Comparison of ENCODE assay signal across 8 cellular contexts in the genomic region with DNA sequence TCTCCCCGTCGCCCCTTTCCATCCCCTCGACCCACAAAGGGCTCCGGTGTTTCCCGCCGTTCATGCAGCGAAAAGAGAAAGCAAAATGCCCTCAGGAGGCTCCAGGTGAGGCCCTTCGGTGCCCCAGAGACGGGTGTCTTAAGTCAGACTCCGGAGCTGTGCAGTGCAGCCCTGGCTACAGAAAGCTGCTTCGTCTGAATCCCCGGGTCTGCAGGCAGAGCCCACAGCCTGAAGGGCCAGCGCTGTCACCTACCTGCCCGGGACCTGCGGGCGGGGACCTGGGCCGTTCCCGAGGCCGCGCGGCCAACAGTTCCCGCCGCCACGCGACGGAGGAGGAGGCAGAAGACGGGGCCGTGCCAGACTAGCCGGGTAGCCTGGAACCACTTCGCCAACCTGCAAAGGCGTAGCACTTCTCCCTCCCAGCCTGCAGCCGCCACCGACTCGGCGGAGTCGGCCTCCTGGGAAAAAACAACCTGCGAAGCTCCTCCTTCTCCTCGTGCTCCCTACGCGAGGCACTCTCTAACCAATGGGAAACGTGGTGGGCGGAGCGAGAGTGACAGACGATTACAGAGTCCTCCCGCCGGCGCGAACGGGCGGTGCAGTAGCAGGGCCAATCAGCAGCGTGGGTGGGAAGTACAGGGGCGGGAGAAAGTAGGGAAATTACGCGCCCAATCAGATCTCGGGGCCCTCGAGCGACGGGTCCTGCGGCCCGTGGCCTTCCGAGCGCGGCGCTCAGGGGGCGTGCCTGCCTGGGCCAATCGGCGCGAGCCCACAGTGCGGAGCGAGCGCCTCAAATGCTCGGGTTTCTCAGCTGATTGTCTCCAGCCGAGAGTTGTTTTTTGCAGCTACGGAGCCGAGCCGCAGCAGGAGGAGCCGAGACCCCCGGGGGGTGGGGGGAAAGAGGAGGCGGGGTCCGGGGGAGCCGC. TPM values are rescaled to one million over a fixed set of nuclear protein-coding genes. Genes with fewer than 3 reads are reported as not detected.
A peak's percentile ranks its signal among the peaks of the same experiment; 100 is the strongest.
DNase-seq lines count a peak whose midpoint lies in the region; ATAC-seq and TF ChIP-seq lines count a peak whose summit lies in the region.

A gene with protein sequence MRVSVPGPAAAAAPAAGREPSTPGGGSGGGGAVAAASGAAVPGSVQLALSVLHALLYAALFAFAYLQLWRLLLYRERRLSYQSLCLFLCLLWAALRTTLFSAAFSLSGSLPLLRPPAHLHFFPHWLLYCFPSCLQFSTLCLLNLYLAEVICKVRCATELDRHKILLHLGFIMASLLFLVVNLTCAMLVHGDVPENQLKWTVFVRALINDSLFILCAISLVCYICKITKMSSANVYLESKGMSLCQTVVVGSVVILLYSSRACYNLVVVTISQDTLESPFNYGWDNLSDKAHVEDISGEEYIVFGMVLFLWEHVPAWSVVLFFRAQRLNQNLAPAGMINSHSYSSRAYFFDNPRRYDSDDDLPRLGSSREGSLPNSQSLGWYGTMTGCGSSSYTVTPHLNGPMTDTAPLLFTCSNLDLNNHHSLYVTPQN (plus strand): TSS at position 774 of the 926 bp plus-strand sequence. CDS start 312 bp downstream, outside the sequence.
A gene with protein sequence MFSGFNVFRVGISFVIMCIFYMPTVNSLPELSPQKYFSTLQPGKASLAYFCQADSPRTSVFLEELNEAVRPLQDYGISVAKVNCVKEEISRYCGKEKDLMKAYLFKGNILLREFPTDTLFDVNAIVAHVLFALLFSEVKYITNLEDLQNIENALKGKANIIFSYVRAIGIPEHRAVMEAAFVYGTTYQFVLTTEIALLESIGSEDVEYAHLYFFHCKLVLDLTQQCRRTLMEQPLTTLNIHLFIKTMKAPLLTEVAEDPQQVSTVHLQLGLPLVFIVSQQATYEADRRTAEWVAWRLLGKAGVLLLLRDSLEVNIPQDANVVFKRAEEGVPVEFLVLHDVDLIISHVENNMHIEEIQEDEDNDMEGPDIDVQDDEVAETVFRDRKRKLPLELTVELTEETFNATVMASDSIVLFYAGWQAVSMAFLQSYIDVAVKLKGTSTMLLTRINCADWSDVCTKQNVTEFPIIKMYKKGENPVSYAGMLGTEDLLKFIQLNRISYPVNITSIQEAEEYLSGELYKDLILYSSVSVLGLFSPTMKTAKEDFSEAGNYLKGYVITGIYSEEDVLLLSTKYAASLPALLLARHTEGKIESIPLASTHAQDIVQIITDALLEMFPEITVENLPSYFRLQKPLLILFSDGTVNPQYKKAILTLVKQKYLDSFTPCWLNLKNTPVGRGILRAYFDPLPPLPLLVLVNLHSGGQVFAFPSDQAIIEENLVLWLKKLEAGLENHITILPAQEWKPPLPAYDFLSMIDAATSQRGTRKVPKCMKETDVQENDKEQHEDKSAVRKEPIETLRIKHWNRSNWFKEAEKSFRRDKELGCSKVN (minus strand): TSS at position 443 of the 926 bp plus-strand sequence. CDS start 8,948 bp downstream, outside the sequence.

- H3K27me3 Mint-ChIP-seq in Calu3 (ENCODE audit: unreplicated experiment) (no peaks in the 10 kb centered on the region), endodermal cell (ENCODE audit: insufficient read depth) (peaks cover 6% of the 10 kb centered on the region)

- H3K36me3 Mint-ChIP-seq in Calu3 (ENCODE audit: insufficient read depth, unreplicated experiment) (peaks cover 29% of the 10 kb centered on the region), endodermal cell (ENCODE audit: low read depth) (peaks cover 7% of the 10 kb centered on the region)

- H3K27ac Mint-ChIP-seq in Calu3 (ENCODE audit: unreplicated experiment) (peak within 1 kb of the TSS; percentile 81), endodermal cell (peak within 1 kb of the TSS; percentile 93)

- H3K4me2 ChIP-seq in mesendoderm (ENCODE audit: low read length): peak within 1 kb of the TSS; percentile 100

- DNase-seq in Calu3 (peak; percentile 98), NT2/D1 (ENCODE audit: low read depth, low spot score) (peak; percentile 98), endodermal cell (peak; percentile 100), mesendoderm (peak; percentile 100)
- DNase-seq in activated CD8-positive, alpha-beta memory T cell treated with anti-CD3 and anti-CD28 coated beads, Interleukin-2, amount 50 U/mL, for 24 hours (ENCODE audit: extremely low read depth): peak; percentile 100
- peak; percentile 97 for DNase-seq in stimulated activated CD8-positive, alpha-beta memory T cell treated with anti-CD3 and anti-CD28 coated beads, Interleukin-12 subunit alpha, Interleukin-12 subunit beta, amount 100 ng/mL, for 4 hours (ENCODE audit: low read depth)

- no peak within 1 kb of the TSS for H4K8ac ChIP-seq in mesendoderm (ENCODE audit: low read depth, low read length)

- H3K4me1 ChIP-seq in HUES48 (ENCODE audit: control insufficient read depth, insufficient read depth, low read length) (peaks cover 18% of the 10 kb centered on the region; the same call in 1 of the 2 replicates), NT2/D1 (ENCODE audit: insufficient read depth, insufficient read length) (no peaks in the 10 kb centered on the region), endodermal cell (ENCODE audit: control insufficient read depth, insufficient read depth, low read length) (no peaks in the 10 kb centered on the region), mesendoderm (ENCODE audit: control insufficient read depth, low read depth, low read length) (peaks cover 1% of the 10 kb centered on the region)

- peak within 1 kb of the TSS; percentile 52 for H3K9ac ChIP-seq in HUES48 (ENCODE audit: low read depth, low read length)
- peak within 1 kb of the TSS; percentile 85 for H3K9ac ChIP-seq in NT2/D1 (ENCODE audit: insufficient read length, low read depth)
- peak within 1 kb of the TSS; percentile 70 for H3K9ac ChIP-seq in endodermal cell (ENCODE audit: extremely low read depth, low read length, poor library complexity, severe bottlenecking)
- H3K9ac ChIP-seq in mesendoderm (ENCODE audit: low read length): peak within 1 kb of the TSS; percentile 78

- H3K4me3 ChIP-seq in HUES48 (ENCODE audit: low read depth, low read length): peak within 1 kb of the TSS; percentile 91
- H3K4me3 ChIP-seq in NT2/D1 (ENCODE audit: insufficient read length, low read depth): peak within 1 kb of the TSS; percentile 80
- H3K4me3 ChIP-seq in endodermal cell (ENCODE audit: low read length): peak within 1 kb of the TSS; percentile 94
- peak within 1 kb of the TSS; percentile 75 for H3K4me3 ChIP-seq in mesendoderm (ENCODE audit: low read length)

- H3K36me3 ChIP-seq in HUES48 (ENCODE audit: control insufficient read depth, insufficient read depth, low read length): no peaks in the 10 kb centered on the region
- H3K36me3 ChIP-seq in NT2/D1 (ENCODE audit: insufficient read depth, insufficient read length, low read length): no peaks in the 10 kb centered on the region
- no peaks in the 10 kb centered on the region for H3K36me3 ChIP-seq in endodermal cell (ENCODE audit: control insufficient read depth, insufficient read depth, low read length)
- H3K36me3 ChIP-seq in mesendoderm (ENCODE audit: control insufficient read depth, insufficient read depth, low read length): no peaks in the 10 kb centered on the region

- no peak within 1 kb of the TSS for H3K4ac ChIP-seq in mesendoderm (ENCODE audit: low read depth, low read length)

- H2BK15ac ChIP-seq in mesendoderm (replicated peaks; ENCODE audit: low read depth): no peak within 1 kb of the TSS

- BruUV-seq in Calu3 (replicated peaks; lab: Mats Ljungman, UMichigan): no TSS peak

- H3K79me1 ChIP-seq in mesendoderm (ENCODE audit: low read length): peaks cover 2% of the 10 kb centered on the region

- no peak for TF ChIP-seq CTCF in Calu3 (IDR thresholded peaks at IDR 0.05; ENCODE audit: unreplicated experiment)
- no peak for TF ChIP-seq CTCF in endodermal cell (conservative IDR thresholded peaks at IDR 0.05)

- peaks cover 15% of the 10 kb centered on the region for H3K27me3 ChIP-seq in HUES48 (ENCODE audit: control insufficient read depth, insufficient read depth, low read length)
- peaks cover 4% of the 10 kb centered on the region for H3K27me3 ChIP-seq in NT2/D1 (ENCODE audit: insufficient read depth, insufficient read length)
- H3K27me3 ChIP-seq in endodermal cell (ENCODE audit: control insufficient read depth, insufficient read depth, low read length, poor library complexity, severe bottlenecking): peaks cover 10% of the 10 kb centered on the region
- H3K27me3 ChIP-seq in mesendoderm (ENCODE audit: insufficient read depth, low read length, poor library complexity): peaks cover 2% of the 10 kb centered on the region

- no peak within 1 kb of the TSS for H2BK120ac ChIP-seq in mesendoderm (ENCODE audit: low read depth, low read length)

- H3K27ac ChIP-seq in HUES48 (ENCODE audit: low read depth, low read length): peak within 1 kb of the TSS; percentile 78
- peak within 1 kb of the TSS; percentile 80 for H3K27ac ChIP-seq in endodermal cell (ENCODE audit: low read depth, low read length)
- peak within 1 kb of the TSS; percentile 78 for H3K27ac ChIP-seq in mesendoderm (ENCODE audit: low read depth, low read length)

- H3K4me1 Mint-ChIP-seq in Calu3 (ENCODE audit: low read depth, unreplicated experiment) (peaks cover 17% of the 10 kb centered on the region), endodermal cell (peaks cover 15% of the 10 kb centered on the region)

- no peaks in the 10 kb centered on the region for H3K9me3 Mint-ChIP-seq in Calu3 (ENCODE audit: low read depth, unreplicated experiment)
- no peaks in the 10 kb centered on the region for H3K9me3 Mint-ChIP-seq in endodermal cell

- H3K9me3 ChIP-seq in HUES48 (ENCODE audit: control insufficient read depth, insufficient read depth, low read length) (no peaks in the 10 kb centered on the region), NT2/D1 (ENCODE audit: insufficient read depth, low read length) (no peaks in the 10 kb centered on the region; the same call in 1 of the 2 replicates), endodermal cell (ENCODE audit: control insufficient read depth, low read length) (no peaks in the 10 kb centered on the region)

- no peak within 1 kb of the TSS for H2AK5ac ChIP-seq in mesendoderm (ENCODE audit: low read length)

- 0% methylated on average over 37 to 81 of the region's 81 CpGs for WGBS in endodermal cell (ENCODE audit: insufficient coverage in 1 of 2, insufficient read length in 1 of 2), 2 experiments
- WGBS in mesendoderm (ENCODE audit: extremely low coverage, insufficient coverage, low lambda C conversion rate): no CpG with 5 or more reads among the region's 81 CpGs

- intact Hi-C loops in Calu3 (cut with micrococcal nuclease; ENCODE audit: unreplicated experiment): loop anchor here (10.0 kb wide), 3 partner anchors 152 to 402 kb away; a partner anchor contains a TSS

- H3K56ac ChIP-seq in mesendoderm (ENCODE audit: low read length): peak within 1 kb of the TSS; percentile 90

- H3K4me3 Mint-ChIP-seq in Calu3 (ENCODE audit: low read depth, unreplicated experiment): peak within 1 kb of the TSS; percentile 93
- peak within 1 kb of the TSS; percentile 65 for H3K4me3 Mint-ChIP-seq in endodermal cell

- no peaks in the 10 kb centered on the region for H3K79me2 ChIP-seq in mesendoderm (ENCODE audit: control insufficient read depth, insufficient read depth, low read length)

- no peak within 1 kb of the TSS for H4K5ac ChIP-seq in mesendoderm (ENCODE audit: low read length)

- peak within 1 kb of the TSS; percentile 85 for H3K23ac ChIP-seq in mesendoderm (ENCODE audit: low read length)

- no peak within 1 kb of the TSS for H2BK5ac ChIP-seq in mesendoderm (ENCODE audit: low read length)

- ATAC-seq in GM21423 (IDR thresholded peaks at IDR 0.05; ENCODE audit: unreplicated experiment): peak; percentile 94

- CTCF ChIA-PET in Calu3 (lab: Charles Lee): interaction anchor here (1.0 to 1.5 kb wide), 2 partner anchors 9 to 67 kb away, joined by 3 to 7 read pairs; no protein-coding TSS in a partner anchor

- H3K18ac ChIP-seq in mesendoderm (ENCODE audit: low read length): peak within 1 kb of the TSS; percentile 7

RNA-seq across cellular contexts. Expression of the first gene that starts in this region (rescaled TPM):
- total RNA-seq in Calu3 (2022) (2.0 and 2.3 TPM in 2 replicates), endodermal cell (1 to 10 TPM; 8.8 to 9.3 TPM)
- 7.1 TPM for polyA plus RNA-seq in endodermal cell (2013, experiment 1 of 2)
- 8.2 TPM for polyA plus RNA-seq in endodermal cell (2013, experiment 2 of 2)
- polyA plus RNA-seq in mesendoderm (2013, experiment 1 of 2): 0.83 TPM
- 0.85 TPM for polyA plus RNA-seq in mesendoderm (2013, experiment 2 of 2)

RNA-seq across cellular contexts. Expression of the second gene that starts in this region (rescaled TPM):
- total RNA-seq in Calu3 (2022) (3.5 and 4.0 TPM in 2 replicates), endodermal cell (10 to 100 TPM; 11.5 to 17.5 TPM)
- polyA plus RNA-seq in endodermal cell (2013, experiment 1 of 2): 16.0 TPM
- 15.3 TPM for polyA plus RNA-seq in endodermal cell (2013, experiment 2 of 2)
- polyA plus RNA-seq in mesendoderm (2013, experiment 1 of 2): 5.3 TPM
- polyA plus RNA-seq in mesendoderm (2013, experiment 2 of 2): 5.2 TPM

Comparison
In these comparisons a context has a peak if more than half of its experiments do, and no peak if none do; other contexts are left out.
1. Peak in every context shown above with its lines: DNase-seq, ATAC-seq, H3K4me3 ChIP-seq and H3K27ac ChIP-seq.